Comparison of ENCODE assay signal across 9 cellular contexts in the genomic region with DNA sequence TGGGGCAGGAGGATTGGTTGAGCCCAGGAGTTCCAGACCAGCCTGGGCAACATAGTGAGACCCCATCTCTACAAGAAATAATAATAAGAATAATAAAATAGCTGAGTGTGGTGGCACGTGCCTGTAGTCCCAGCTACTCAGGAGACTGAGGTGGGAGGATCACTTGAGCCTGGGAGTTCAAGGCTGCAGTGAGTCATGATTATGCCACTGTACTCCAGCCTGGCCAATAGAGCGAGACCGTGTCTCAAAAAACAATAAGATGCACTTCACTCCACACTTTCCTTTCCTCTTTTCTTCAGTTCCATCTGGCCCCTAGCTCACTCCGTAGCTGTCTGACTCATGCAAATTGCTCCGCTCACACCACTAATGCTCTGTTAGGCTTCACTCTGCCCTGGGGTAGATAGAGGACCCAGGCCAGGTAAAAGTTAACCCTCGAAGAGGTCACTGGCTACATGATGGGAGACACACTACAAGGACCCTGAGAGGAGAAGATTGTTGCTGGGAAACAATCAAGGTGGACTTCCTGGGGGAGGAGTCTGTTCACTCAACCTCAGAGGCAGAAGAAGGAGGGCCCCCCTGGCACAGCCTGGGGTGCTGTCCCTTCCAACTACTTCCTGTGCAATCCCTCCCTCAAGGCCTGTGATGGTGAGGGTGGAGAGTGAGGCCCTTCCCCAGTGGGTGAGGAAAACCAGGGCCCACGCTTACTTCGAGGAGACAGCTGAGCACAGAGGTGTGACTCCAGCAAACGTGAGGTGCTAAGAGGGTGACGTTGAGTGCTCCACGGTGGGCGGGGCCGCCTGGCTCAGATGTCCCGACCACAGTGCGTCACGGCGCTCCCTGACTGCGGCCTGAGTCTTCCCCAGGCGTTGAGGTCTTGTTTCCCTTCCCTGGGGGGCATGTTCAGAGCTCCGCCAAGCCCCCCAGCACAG. TPM values are rescaled to one million over a fixed set of nuclear protein-coding genes. Genes with fewer than 3 reads are reported as not detected.
DNase-seq lines count a peak whose midpoint lies in the region; ATAC-seq, FAIRE-seq and TF ChIP-seq lines count a peak whose summit lies in the region.
"Had no signal": no experiment of that assay in that cellular context is flagged by ENCODE, and none has a peak within 500 bp of the region (broad histone marks: within the 10 kb centered on the region; RNA-seq: fewer than 3 reads in every experiment).

No MANE protein-coding gene starts in this region.

- FAIRE-seq in urothelium cell line (lab: Jason Lieb, UNC) = no peak
- FAIRE-seq: keratinocyte had no signal

- intact Hi-C loops in posterior vena cava (cut with DNase I) = loop anchor here in 1 of 2 donors (10.0 kb wide), 1 partner anchor 103 kb away; no protein-coding TSS in a partner anchor

- H3K4me3 ChIP-seq in epithelial cell of proximal tubule (ENCODE audit: low read depth, low read length) = peak overlapping the region; percentile 28

- TF ChIP-seq CTCF in epithelial cell of proximal tubule (conservative IDR thresholded peaks at IDR 0.05; ENCODE audit: low read depth, low read length) = no peak

- peak; percentile 38 for DNase-seq in T follicular helper cell (ENCODE audit: low read depth)
- DNase-seq in epithelial cell of proximal tubule (ENCODE audit: low read depth) = peak; percentile 88
- peak; percentile 22 for DNase-seq in urothelium cell line (ENCODE audit: low spot score)
- no peak for DNase-seq in NCI-H1417 treated with DMSO at 0.1 percent for 48 hours (lab: John Stamatoyannopoulos, UW)
- DNase-seq in NCI-H146 (lab: John Stamatoyannopoulos, UW) = no peak
- DNase-seq in posterior vena cava (ENCODE audit: low spot score) = no peak

- ATAC-seq in GM18519 (IDR thresholded peaks at IDR 0.05; ENCODE audit: low FRiP score, unreplicated experiment) = peak; percentile 32
- peak; percentile 54 for ATAC-seq in HG02798 (IDR thresholded peaks at IDR 0.05; ENCODE audit: poor library complexity, unreplicated experiment)

RNA-seq across cellular contexts. Expression of gene TNFSF9, which starts 8.8 kb away (rescaled TPM):
- total RNA-seq in epithelial cell of proximal tubule (12.5 and 18.1 TPM in 2 replicates), posterior vena cava (under 1 TPM; 0.42 to 0.67 TPM)

RNA-seq across cellular contexts. Expression of gene TUBB4A, which starts 19.9 kb away (rescaled TPM):
- total RNA-seq in epithelial cell of proximal tubule (0.72 and 3.1 TPM in 2 replicates), posterior vena cava (under 1 TPM; 0.42 to 0.48 TPM)

RNA-seq across cellular contexts. Expression of gene DENND1C, which starts 40.4 kb away (rescaled TPM):
- total RNA-seq in epithelial cell of proximal tubule (0.94 and 4.4 TPM in 2 replicates), posterior vena cava (1 to 10 TPM; 2.1 to 3.9 TPM)

RNA-seq across cellular contexts. Expression of gene CRB3, which starts 57.9 kb away (rescaled TPM):
- 58.9 and 63.1 TPM in 2 replicates for total RNA-seq in epithelial cell of proximal tubule
- not detected for total RNA-seq in posterior vena cava

Comparison
In these comparisons a context has a peak if more than half of its experiments do, and no peak if none do; other contexts are left out.
1. DNase-seq: peak in T follicular helper cell (single experiment), epithelial cell of proximal tubule (single experiment) and urothelium cell line (single experiment); none in NCI-H1417 treated with DMSO at 0.1 percent for 48 hours (single experiment), NCI-H146 (single experiment) and posterior vena cava (single experiment).